ENCODE assay signal across 1 cellular context in genomic region chr19:45442927-45443461, GRCh38.
A peak's percentile ranks its signal among the peaks of the same experiment; 100 is the strongest.
TF ChIP-seq lines count a peak whose summit lies in the region.

No MANE protein-coding gene starts in this region.

TF ChIP-seq in K562, 482 proteins besides CTCF, POLR2A, EP300 and RAD21 (continues in another document):
- TF ChIP-seq SMARCB1 (IDR thresholded peaks at IDR 0.05; ENCODE audit: insufficient read length, low read depth) = peak; percentile 71
- peak; percentile 48 for TF ChIP-seq ATF3 (IDR thresholded peaks at IDR 0.05)
- TF ChIP-seq ATF3 (CRISPR knock-in tag; conservative IDR thresholded peaks at IDR 0.05) = no peak
- TF ChIP-seq HLTF (IDR thresholded peaks at IDR 0.05) = peak; percentile 20; the same call in 1 of the 2 replicates
- TF ChIP-seq STAT5A (IDR thresholded peaks at IDR 0.05; ENCODE audit: borderline replicate concordance, low read length) = 0 out of 2 replicates have a peak, but pooled peaks have one; percentile 3
- peak; percentile 47 for TF ChIP-seq CCNT2 (IDR thresholded peaks at IDR 0.05; ENCODE audit: borderline replicate concordance, extremely low read depth, insufficient read length, low read depth, low read length)
- peak; percentile 52; the same call in 1 of the 2 replicates for TF ChIP-seq CBFA2T2 (conservative IDR thresholded peaks at IDR 0.05)
- 0 out of 2 replicates have a peak, but pooled peaks have one; percentile 20 for TF ChIP-seq TCF7 (IDR thresholded peaks at IDR 0.05; ENCODE audit: borderline replicate concordance)
- TF ChIP-seq ETV6 (IDR thresholded peaks at IDR 0.05; ENCODE audit: borderline replicate concordance in 1 of 2, low read depth in 2 of 2, low read length in 1 of 2) = peak in 1 of 2 experiments; percentile 75; a peak in 3 of 4 replicates
- 0 out of 2 replicates have a peak, but pooled peaks have one; percentile 67 for TF ChIP-seq ETV6 (CRISPR knock-in tag; IDR thresholded peaks at IDR 0.05; ENCODE audit: borderline replicate concordance)
- peak; percentile 66 for TF ChIP-seq BCOR (IDR thresholded peaks at IDR 0.05)
- 0 out of 2 replicates have a peak, but pooled peaks have one; percentile 71 for TF ChIP-seq GATA2 (CRISPR knock-in tag; IDR thresholded peaks at IDR 0.05)
- TF ChIP-seq SMARCC2 (IDR thresholded peaks at IDR 0.05; ENCODE audit: low read depth) = 0 out of 2 replicates have a peak, but pooled peaks have one; percentile 26
- TF ChIP-seq MTA2 (IDR thresholded peaks at IDR 0.05; ENCODE audit: low read depth) = peak; percentile 40; the same call in 1 of the 2 replicates
- peak; percentile 47; the same call in 1 of the 2 replicates for TF ChIP-seq ZNF24 (IDR thresholded peaks at IDR 0.05)
- TF ChIP-seq ARID3A (IDR thresholded peaks at IDR 0.05; ENCODE audit: borderline replicate concordance, low read depth, low read length) = peak; percentile 62; the same call in 1 of the 2 replicates
- TF ChIP-seq GTF2F1 (IDR thresholded peaks at IDR 0.05; ENCODE audit: low read depth, low read length) = no peak
- TF ChIP-seq ZBTB12 (CRISPR knock-in tag; IDR thresholded peaks at IDR 0.05) = peak; percentile 78
- TF ChIP-seq TAF7 (tag; IDR thresholded peaks at IDR 0.05) = no peak
- no peak for TF ChIP-seq HEY1 (CRISPR knock-in tag; IDR thresholded peaks at IDR 0.05; ENCODE audit: borderline replicate concordance)
- TF ChIP-seq SNRNP70 (optimal IDR thresholded peaks at IDR 0.05; ENCODE audit: low read depth, low read length) = no peak
- TF ChIP-seq ZNF217 (CRISPR knock-in tag; IDR thresholded peaks at IDR 0.05) = no peak
- no peak for TF ChIP-seq PTTG1 (tag; IDR thresholded peaks at IDR 0.05; ENCODE audit: low read depth)
- TF ChIP-seq ZBED1 (IDR thresholded peaks at IDR 0.05) = 0 out of 2 replicates have a peak, but pooled peaks have one; percentile 41
- TF ChIP-seq SMARCA4 (IDR thresholded peaks at IDR 0.05) = peak; percentile 82
- TF ChIP-seq PHF8 (IDR thresholded peaks at IDR 0.05; ENCODE audit: borderline replicate concordance, low read length) = peak; percentile 24; the same call in 1 of the 2 replicates
- TF ChIP-seq TFAP4 (CRISPR knock-in tag; IDR thresholded peaks at IDR 0.05; ENCODE audit: borderline replicate concordance) = peak; percentile 74; the same call in 1 of the 2 replicates
- TF ChIP-seq HMBOX1 (IDR thresholded peaks at IDR 0.05) = peak; percentile 96
- peak; percentile 90 for TF ChIP-seq NCOA1 (IDR thresholded peaks at IDR 0.05; ENCODE audit: low read depth)
- TF ChIP-seq PML (IDR thresholded peaks at IDR 0.05; ENCODE audit: low read length) = peak; percentile 25; the same call in 1 of the 2 replicates
- TF ChIP-seq JUNB (CRISPR knock-in tag; conservative IDR thresholded peaks at IDR 0.05) = no peak
- TF ChIP-seq ZNF395 (CRISPR knock-in tag; IDR thresholded peaks at IDR 0.05) = peak; percentile 54; the same call in 1 of the 2 replicates
- 0 out of 2 replicates have a peak, but pooled peaks have one; percentile 52 for TF ChIP-seq GTF2E2 (tag; IDR thresholded peaks at IDR 0.05)
- peak; percentile 68; the same call in 1 of the 2 replicates for TF ChIP-seq ARID4B (CRISPR knock-in tag; IDR thresholded peaks at IDR 0.05)
- TF ChIP-seq NR2C2 (CRISPR knock-in tag; IDR thresholded peaks at IDR 0.05) = peak; percentile 74; the same call in 1 of the 2 replicates
- TF ChIP-seq NR2C2 (tag; IDR thresholded peaks at IDR 0.05) = peak; percentile 51; the same call in 1 of the 2 replicates
- peak; percentile 35; the same call in 1 of the 2 replicates for TF ChIP-seq GATAD2A (IDR thresholded peaks at IDR 0.05)
- TF ChIP-seq BHLHE40 (IDR thresholded peaks at IDR 0.05; ENCODE audit: low read length) = peak; percentile 58
- 0 out of 2 replicates have a peak, but pooled peaks have one; percentile 38 for TF ChIP-seq E2F4 (CRISPR knock-in tag; IDR thresholded peaks at IDR 0.05; ENCODE audit: low read depth)
- TF ChIP-seq ZBTB5 (IDR thresholded peaks at IDR 0.05) = 0 out of 2 replicates have a peak, but pooled peaks have one; percentile 26
- peak; percentile 90 for TF ChIP-seq MEIS2 (IDR thresholded peaks at IDR 0.05; ENCODE audit: partially characterized antibody)
- peak; percentile 26; the same call in 1 of the 2 replicates for TF ChIP-seq ZNF511 (CRISPR knock-in tag; IDR thresholded peaks at IDR 0.05)
- TF ChIP-seq ERF (CRISPR knock-in tag; IDR thresholded peaks at IDR 0.05) = no peak
- TF ChIP-seq KLF1 (tag; IDR thresholded peaks at IDR 0.05) = 0 out of 2 replicates have a peak, but pooled peaks have one; percentile 13
- peak; percentile 16 for TF ChIP-seq BRD9 (IDR thresholded peaks at IDR 0.05; ENCODE audit: low read depth, partially characterized antibody)
- TF ChIP-seq ZNF740 (CRISPR knock-in tag; IDR thresholded peaks at IDR 0.05) = peak; percentile 74
- peak in 1 of 2 experiments; percentile 39; a peak in 1 of 4 replicates for TF ChIP-seq ZNF740 (tag; IDR thresholded peaks at IDR 0.05)
- peak; percentile 81 for TF ChIP-seq ARID1B (IDR thresholded peaks at IDR 0.05)
